In the genomic region with DNA sequence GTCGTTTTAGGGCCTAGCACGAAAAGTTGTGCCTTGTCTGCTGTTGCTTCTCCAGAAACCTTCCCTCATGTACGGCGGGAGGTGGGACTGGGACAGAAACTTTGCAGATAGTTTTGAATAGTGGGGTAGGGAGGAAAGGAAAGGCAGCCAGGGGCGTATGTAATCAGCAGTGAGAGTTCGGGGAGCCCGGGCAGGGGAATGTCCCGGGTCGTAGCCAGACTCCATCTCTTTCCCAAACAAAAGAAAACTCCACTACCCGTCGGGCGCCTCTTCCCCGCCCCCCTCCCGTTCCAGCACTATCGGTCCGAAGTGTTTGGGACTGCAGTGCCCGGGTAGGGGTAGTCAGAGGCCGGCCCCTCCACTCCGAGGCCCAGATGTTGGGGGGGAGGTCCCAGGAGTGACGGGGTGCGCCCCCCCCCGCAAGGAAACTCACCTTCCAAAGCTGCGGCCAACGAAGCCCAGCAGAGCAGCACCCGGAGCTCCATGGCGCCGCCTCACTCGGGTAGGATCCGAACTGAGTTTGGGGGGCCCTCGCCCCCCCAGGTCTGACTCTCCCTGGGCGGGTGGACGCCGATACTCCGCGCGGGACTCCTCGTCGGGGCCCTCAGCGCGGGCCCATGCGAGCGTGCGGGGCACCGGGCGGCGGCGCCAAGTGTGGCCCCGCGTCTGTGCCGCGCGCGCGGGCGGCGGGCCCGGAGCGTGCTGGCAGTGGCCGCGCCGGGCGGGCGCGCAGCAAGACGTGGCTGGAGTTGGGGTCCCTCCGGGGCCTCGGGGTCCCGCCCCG, we compare ENCODE assay signal across 1 cellular context.
TF ChIP-seq lines count a peak whose summit lies in the region.

No MANE protein-coding gene starts in this region.

TF ChIP-seq in HEK293, 187 proteins besides CTCF, POLR2A, EP300 and RAD21 (continued from another document):
- TF ChIP-seq, protein P1, sequence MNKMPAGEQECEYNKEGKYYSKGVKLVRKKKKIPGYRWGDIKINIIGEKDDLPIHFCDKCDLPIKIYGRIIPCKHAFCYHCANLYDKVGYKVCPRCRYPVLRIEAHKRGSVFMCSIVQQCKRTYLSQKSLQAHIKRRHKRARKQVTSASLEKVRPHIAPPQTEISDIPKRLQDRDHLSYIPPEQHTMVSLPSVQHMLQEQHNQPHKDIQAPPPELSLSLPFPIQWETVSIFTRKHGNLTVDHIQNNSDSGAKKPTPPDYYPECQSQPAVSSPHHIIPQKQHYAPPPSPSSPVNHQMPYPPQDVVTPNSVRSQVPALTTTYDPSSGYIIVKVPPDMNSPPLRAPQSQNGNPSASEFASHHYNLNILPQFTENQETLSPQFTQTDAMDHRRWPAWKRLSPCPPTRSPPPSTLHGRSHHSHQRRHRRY (tag by site-specific recombination; IDR thresholded peaks at IDR 0.05): no peak
- TF ChIP-seq ZNF600 (tag by site-specific recombination; IDR thresholded peaks at IDR 0.05): peak; percentile 60; the same call in 1 of the 2 replicates
- peak; percentile 77 for TF ChIP-seq ZBTB20 (tag by site-specific recombination; IDR thresholded peaks at IDR 0.05)
- TF ChIP-seq GLIS2 (tag by site-specific recombination; IDR thresholded peaks at IDR 0.05): peak; percentile 81
- TF ChIP-seq ZFHX2 (tag by site-specific recombination; conservative IDR thresholded peaks at IDR 0.05): no peak
- no peak for TF ChIP-seq ZNF544 (tag by site-specific recombination; IDR thresholded peaks at IDR 0.05)
- no peak for TF ChIP-seq PRDM4 (tag by site-specific recombination; IDR thresholded peaks at IDR 0.05)
- TF ChIP-seq FEZF1 (tag by site-specific recombination; IDR thresholded peaks at IDR 0.05): no peak
- TF ChIP-seq, protein P2, sequence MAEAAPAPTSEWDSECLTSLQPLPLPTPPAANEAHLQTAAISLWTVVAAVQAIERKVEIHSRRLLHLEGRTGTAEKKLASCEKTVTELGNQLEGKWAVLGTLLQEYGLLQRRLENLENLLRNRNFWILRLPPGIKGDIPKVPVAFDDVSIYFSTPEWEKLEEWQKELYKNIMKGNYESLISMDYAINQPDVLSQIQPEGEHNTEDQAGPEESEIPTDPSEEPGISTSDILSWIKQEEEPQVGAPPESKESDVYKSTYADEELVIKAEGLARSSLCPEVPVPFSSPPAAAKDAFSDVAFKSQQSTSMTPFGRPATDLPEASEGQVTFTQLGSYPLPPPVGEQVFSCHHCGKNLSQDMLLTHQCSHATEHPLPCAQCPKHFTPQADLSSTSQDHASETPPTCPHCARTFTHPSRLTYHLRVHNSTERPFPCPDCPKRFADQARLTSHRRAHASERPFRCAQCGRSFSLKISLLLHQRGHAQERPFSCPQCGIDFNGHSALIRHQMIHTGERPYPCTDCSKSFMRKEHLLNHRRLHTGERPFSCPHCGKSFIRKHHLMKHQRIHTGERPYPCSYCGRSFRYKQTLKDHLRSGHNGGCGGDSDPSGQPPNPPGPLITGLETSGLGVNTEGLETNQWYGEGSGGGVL (tag by site-specific recombination; IDR thresholded peaks at IDR 0.05): peak; percentile 74
- TF ChIP-seq ZNF510 (tag by site-specific recombination; IDR thresholded peaks at IDR 0.05; ENCODE audit: insufficient replicate concordance): no peak
- no peak for TF ChIP-seq ZNF76 (tag by site-specific recombination; IDR thresholded peaks at IDR 0.05; ENCODE audit: borderline replicate concordance, low read depth)
- TF ChIP-seq ZNF426 (tag by site-specific recombination; IDR thresholded peaks at IDR 0.05): no peak
- TF ChIP-seq, protein P3, sequence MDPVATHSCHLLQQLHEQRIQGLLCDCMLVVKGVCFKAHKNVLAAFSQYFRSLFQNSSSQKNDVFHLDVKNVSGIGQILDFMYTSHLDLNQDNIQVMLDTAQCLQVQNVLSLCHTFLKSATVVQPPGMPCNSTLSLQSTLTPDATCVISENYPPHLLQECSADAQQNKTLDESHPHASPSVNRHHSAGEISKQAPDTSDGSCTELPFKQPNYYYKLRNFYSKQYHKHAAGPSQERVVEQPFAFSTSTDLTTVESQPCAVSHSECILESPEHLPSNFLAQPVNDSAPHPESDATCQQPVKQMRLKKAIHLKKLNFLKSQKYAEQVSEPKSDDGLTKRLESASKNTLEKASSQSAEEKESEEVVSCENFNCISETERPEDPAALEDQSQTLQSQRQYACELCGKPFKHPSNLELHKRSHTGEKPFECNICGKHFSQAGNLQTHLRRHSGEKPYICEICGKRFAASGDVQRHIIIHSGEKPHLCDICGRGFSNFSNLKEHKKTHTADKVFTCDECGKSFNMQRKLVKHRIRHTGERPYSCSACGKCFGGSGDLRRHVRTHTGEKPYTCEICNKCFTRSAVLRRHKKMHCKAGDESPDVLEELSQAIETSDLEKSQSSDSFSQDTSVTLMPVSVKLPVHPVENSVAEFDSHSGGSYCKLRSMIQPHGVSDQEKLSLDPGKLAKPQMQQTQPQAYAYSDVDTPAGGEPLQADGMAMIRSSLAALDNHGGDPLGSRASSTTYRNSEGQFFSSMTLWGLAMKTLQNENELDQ (tag by site-specific recombination; IDR thresholded peaks at IDR 0.05; ENCODE audit: low read depth): no peak
- TF ChIP-seq ZNF174 (tag by site-specific recombination; IDR thresholded peaks at IDR 0.05): no peak
- TF ChIP-seq ZNF777 (tag by site-specific recombination; IDR thresholded peaks at IDR 0.05; ENCODE audit: borderline replicate concordance): 0 out of 2 replicates have a peak, but pooled peaks have one; percentile 11
- TF ChIP-seq PATZ1 (tag by site-specific recombination; IDR thresholded peaks at IDR 0.05): peak; percentile 93
- TF ChIP-seq, protein P4, sequence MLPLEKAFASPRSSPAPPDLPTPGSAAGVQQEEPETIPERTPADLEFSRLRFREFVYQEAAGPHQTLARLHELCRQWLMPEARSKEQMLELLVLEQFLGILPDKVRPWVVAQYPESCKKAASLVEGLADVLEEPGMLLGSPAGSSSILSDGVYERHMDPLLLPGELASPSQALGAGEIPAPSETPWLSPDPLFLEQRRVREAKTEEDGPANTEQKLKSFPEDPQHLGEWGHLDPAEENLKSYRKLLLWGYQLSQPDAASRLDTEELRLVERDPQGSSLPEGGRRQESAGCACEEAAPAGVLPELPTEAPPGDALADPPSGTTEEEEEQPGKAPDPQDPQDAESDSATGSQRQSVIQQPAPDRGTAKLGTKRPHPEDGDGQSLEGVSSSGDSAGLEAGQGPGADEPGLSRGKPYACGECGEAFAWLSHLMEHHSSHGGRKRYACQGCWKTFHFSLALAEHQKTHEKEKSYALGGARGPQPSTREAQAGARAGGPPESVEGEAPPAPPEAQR (tag by site-specific recombination; IDR thresholded peaks at IDR 0.05): no peak
- TF ChIP-seq BCL11B (tag by site-specific recombination; IDR thresholded peaks at IDR 0.05; ENCODE audit: low read depth): no peak
- no peak for TF ChIP-seq TSHZ1 (tag by site-specific recombination; IDR thresholded peaks at IDR 0.05; ENCODE audit: borderline replicate concordance)
- TF ChIP-seq, protein P5, sequence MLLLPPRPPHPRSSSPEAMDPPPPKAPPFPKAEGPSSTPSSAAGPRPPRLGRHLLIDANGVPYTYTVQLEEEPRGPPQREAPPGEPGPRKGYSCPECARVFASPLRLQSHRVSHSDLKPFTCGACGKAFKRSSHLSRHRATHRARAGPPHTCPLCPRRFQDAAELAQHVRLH (tag by site-specific recombination; IDR thresholded peaks at IDR 0.05): no peak
- TF ChIP-seq ZFP3 (tag by site-specific recombination; IDR thresholded peaks at IDR 0.05; ENCODE audit: low read depth): no peak
- no peak for TF ChIP-seq ZNF518A (tag by site-specific recombination; conservative IDR thresholded peaks at IDR 0.05; ENCODE audit: low read depth)
- no peak for TF ChIP-seq ZNF529 (tag by site-specific recombination; IDR thresholded peaks at IDR 0.05; ENCODE audit: insufficient replicate concordance)
- no peak for TF ChIP-seq ZNF112 (tag by site-specific recombination; IDR thresholded peaks at IDR 0.05)
- peak; percentile 30; the same call in 1 of the 2 replicates for TF ChIP-seq ZBTB8A (tag by site-specific recombination; IDR thresholded peaks at IDR 0.05)
